In the genomic region with DNA sequence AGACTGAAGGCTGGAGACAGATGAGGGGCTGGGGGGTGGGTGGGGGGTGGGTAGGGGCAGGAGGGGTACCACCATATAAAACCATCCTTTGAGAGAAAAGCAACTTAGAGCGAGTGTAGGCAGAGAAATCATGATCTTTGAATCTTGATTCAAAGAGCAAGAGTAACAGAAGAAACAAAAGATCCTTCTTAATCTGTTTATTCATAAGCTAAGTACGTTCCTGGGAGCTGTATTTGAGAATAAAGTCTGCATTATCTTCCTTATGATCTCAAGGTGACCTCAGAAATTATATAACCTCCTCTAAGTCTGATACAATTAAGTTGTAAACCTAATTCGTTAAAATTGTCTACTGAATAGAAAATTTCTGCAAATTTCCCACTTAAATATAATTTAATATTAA, we compare ENCODE assay signal across 34 cellular contexts.
"Had no signal": no experiment of that assay in that cellular context is flagged by ENCODE, and none has a peak within 500 bp of the region (broad histone marks: within the 10 kb centered on the region; RNA-seq: fewer than 3 reads in every experiment).

No MANE protein-coding gene starts in this region.

- H3K4me3 Mint-ChIP-seq: activated B cell treated with CpG ODN at 0.5 μM for 24 hours; activated CD4-positive, alpha-beta memory T cell treated with anti-CD3 and anti-CD28 coated beads for 36 hours; activated CD4-positive, alpha-beta T cell treated with anti-CD3 and anti-CD28 coated beads, Interleukin-2, amount 10 ng/mL, durations not matched to agents 24 days and 14 days; activated CD8-positive, alpha-beta T cell treated with anti-CD3 and anti-CD28 coated beads for 36 hours; activated naive CD4-positive, alpha-beta T cell treated with anti-CD3 and anti-CD28 coated beads for 36 hours; activated naive CD8-positive, alpha-beta T cell treated with anti-CD3 and anti-CD28 coated beads for 36 hours; activated T-cell treated with anti-CD3 and anti-CD28 coated beads, Interleukin-2, amount 50 U/mL, for 4 hours; activated T-cell treated with anti-CD3 and anti-CD28 coated beads, Interleukin-2, amount 50 U/mL, for 72 hours; activated T-helper 1 cell treated with anti-CD3 and anti-CD28 coated beads, Interleukin-12 subunit alpha, Interleukin-12 subunit beta, Interleukin-2, Interleukin-4 antibody, amounts not matched to agents 30 ng/mL and 10 ng/mL and 1 ng/mL, durations not matched to agents 14 hours and 24 hours and 36 hours; activated T-helper 17 cell treated with anti-CD3 and anti-CD28 coated beads, Interleukin-2, amount 50 U/mL, for 72 hours; T-helper 1 cell treated with Interleukin-12 subunit alpha and Interleukin-12 subunit beta and Interleukin-4 antibody, amounts not matched to agents 30 μg/mL and 1 μg/mL, for 36 hours; T-helper 2 cell treated with Interferon-gamma antibody and Interleukin-4, amounts not matched to agents 5 μg/mL and 100 μg/mL, for 36 hours had no signal

- H3K36me3 Mint-ChIP-seq: activated CD4-positive, alpha-beta memory T cell treated with anti-CD3 and anti-CD28 coated beads for 36 hours; activated naive CD4-positive, alpha-beta T cell treated with anti-CD3 and anti-CD28 coated beads, Interleukin-2, amount 50 U/mL, for 72 hours; activated naive CD8-positive, alpha-beta T cell treated with anti-CD3 and anti-CD28 coated beads for 36 hours had no signal

- H3K4me1 ChIP-seq: adrenal gland, body of pancreas, breast epithelium had no signal

- H3K27me3 Mint-ChIP-seq: activated B cell treated with CpG ODN at 0.5 μM for 24 hours; activated CD4-positive, alpha-beta memory T cell treated with anti-CD3 and anti-CD28 coated beads for 36 hours; activated CD4-positive, alpha-beta T cell treated with anti-CD3 and anti-CD28 coated beads, Interleukin-2, amount 10 ng/mL, durations not matched to agents 24 days and 14 days; activated CD8-positive, alpha-beta T cell treated with anti-CD3 and anti-CD28 coated beads for 36 hours; activated naive CD8-positive, alpha-beta T cell treated with anti-CD3 and anti-CD28 coated beads for 36 hours; activated T-helper 17 cell treated with anti-CD3 and anti-CD28 coated beads, Interleukin-2, amount 50 U/mL, for 72 hours had no signal

- H3K27me3 ChIP-seq: adrenal gland, body of pancreas, brain microvascular endothelial cell, breast epithelium had no signal

- H3K4me3 ChIP-seq: adrenal gland, body of pancreas, breast epithelium had no signal

- H3K4me1 Mint-ChIP-seq: activated B cell treated with CpG ODN at 0.5 μM for 24 hours; activated CD4-positive, alpha-beta T cell treated with anti-CD3 and anti-CD28 coated beads, Interleukin-2, amount 10 ng/mL, durations not matched to agents 24 days and 14 days; activated naive CD8-positive, alpha-beta T cell treated with anti-CD3 and anti-CD28 coated beads for 36 hours; activated T-helper 17 cell treated with anti-CD3 and anti-CD28 coated beads, Interleukin-2, amount 50 U/mL, for 72 hours had no signal

- H3K9me3 Mint-ChIP-seq: activated CD4-positive, alpha-beta T cell treated with anti-CD3 and anti-CD28 coated beads, Interleukin-2, amount 10 ng/mL, durations not matched to agents 24 days and 14 days; activated CD8-positive, alpha-beta T cell treated with anti-CD3 and anti-CD28 coated beads for 36 hours; activated T-helper 1 cell treated with anti-CD3 and anti-CD28 coated beads, Interleukin-12 subunit alpha, Interleukin-12 subunit beta, Interleukin-2, Interleukin-4 antibody, amounts not matched to agents 30 ng/mL and 10 ng/mL and 1 ng/mL, durations not matched to agents 14 hours and 24 hours and 36 hours; activated T-helper 17 cell treated with anti-CD3 and anti-CD28 coated beads, Interleukin-2, amount 50 U/mL, for 72 hours; T-helper 1 cell treated with Interleukin-12 subunit alpha and Interleukin-12 subunit beta and Interleukin-4 antibody, amounts not matched to agents 30 μg/mL and 1 μg/mL, for 36 hours; T-helper 2 cell treated with Interferon-gamma antibody and Interleukin-4, amounts not matched to agents 5 μg/mL and 100 μg/mL, for 36 hours had no signal

- H3K27ac Mint-ChIP-seq: activated B cell treated with CpG ODN at 0.5 μM for 24 hours; activated CD4-positive, alpha-beta memory T cell treated with anti-CD3 and anti-CD28 coated beads for 36 hours; activated CD4-positive, alpha-beta T cell treated with anti-CD3 and anti-CD28 coated beads, Interleukin-2, amount 10 ng/mL, durations not matched to agents 24 days and 14 days; activated CD8-positive, alpha-beta T cell treated with anti-CD3 and anti-CD28 coated beads for 36 hours; activated naive CD4-positive, alpha-beta T cell treated with anti-CD3 and anti-CD28 coated beads for 36 hours; activated naive CD4-positive, alpha-beta T cell treated with anti-CD3 and anti-CD28 coated beads, Interleukin-2, amount 50 U/mL, for 72 hours; activated naive CD8-positive, alpha-beta T cell treated with anti-CD3 and anti-CD28 coated beads for 36 hours; activated T-cell treated with anti-CD3 and anti-CD28 coated beads, Interleukin-2, amount 50 U/mL, for 72 hours; activated T-helper 1 cell treated with anti-CD3 and anti-CD28 coated beads, Interleukin-12 subunit alpha, Interleukin-12 subunit beta, Interleukin-2, Interleukin-4 antibody, amounts not matched to agents 30 ng/mL and 10 ng/mL and 1 ng/mL, durations not matched to agents 14 hours and 24 hours and 36 hours; activated T-helper 17 cell treated with anti-CD3 and anti-CD28 coated beads, Interleukin-2, amount 50 U/mL, for 72 hours; T-helper 1 cell treated with Interleukin-12 subunit alpha and Interleukin-12 subunit beta and Interleukin-4 antibody, amounts not matched to agents 30 μg/mL and 1 μg/mL, for 36 hours; T-helper 2 cell treated with Interferon-gamma antibody and Interleukin-4, amounts not matched to agents 5 μg/mL and 100 μg/mL, for 36 hours had no signal

- H3K9me3 ChIP-seq: adrenal gland, body of pancreas, breast epithelium had no signal

- DNase-seq: activated B cell treated with CpG ODN at 0.5 μM for 24 hours; activated CD4-positive, alpha-beta memory T cell treated with anti-CD3 and anti-CD28 coated beads for 36 hours; activated CD4-positive, alpha-beta T cell treated with anti-CD3 and anti-CD28 coated beads for 4 hours; activated CD4-positive, alpha-beta T cell treated with anti-CD3 and anti-CD28 coated beads, Interleukin-2, amount 10 ng/mL, durations not matched to agents 24 days and 14 days; activated CD4-positive, alpha-beta T cell treated with anti-CD3 and anti-CD28 coated beads, Interleukin-2, amount 50 U/mL, for 1 hour; activated CD4-positive, alpha-beta T cell treated with anti-CD3 and anti-CD28 coated beads, Interleukin-2, amount 50 U/mL, for 4 hours; activated CD4-positive, CD25-positive, alpha-beta regulatory T cell treated with anti-CD3 and anti-CD28 coated beads, Interleukin-2, amount 50 U/mL, for 72 hours; activated CD8-positive, alpha-beta memory T cell treated with anti-CD3 and anti-CD28 coated beads, Interleukin-2, amount 50 U/mL, for 4 hours; activated CD8-positive, alpha-beta T cell treated with anti-CD3 and anti-CD28 coated beads for 36 hours; activated effector memory CD4-positive, alpha-beta T cell treated with anti-CD3 and anti-CD28 coated beads, Interleukin-2, amount 50 U/mL, for 16 hours; activated gamma-delta T cell treated with Interleukin-2 at 50 U/mL for 16 hours; activated naive CD4-positive, alpha-beta T cell; activated naive CD4-positive, alpha-beta T cell treated with anti-CD3 and anti-CD28 coated beads for 36 hours; activated naive CD4-positive, alpha-beta T cell treated with anti-CD3 and anti-CD28 coated beads, Interleukin-2, amount 50 U/mL, for 16 hours; activated naive CD8-positive, alpha-beta T cell treated with anti-CD3 and anti-CD28 coated beads for 36 hours; activated T-cell treated with anti-CD3 and anti-CD28 coated beads for 4 hours; activated T-cell treated with anti-CD3 and anti-CD28 coated beads, Interleukin-2, amount 50 U/mL, for 1 hour; activated T-cell treated with anti-CD3 and anti-CD28 coated beads, Interleukin-2, amount 50 U/mL, for 4 hours; activated T-cell treated with anti-CD3 and anti-CD28 coated beads, Interleukin-2, amount 50 U/mL, for 72 hours; adrenal gland; amniotic stem cell; aorta; body of pancreas; brain microvascular endothelial cell; central memory CD4-positive, alpha-beta T cell; T-helper 1 cell; T-helper 2 cell; T-helper 9 cell had no signal

- H3K27ac ChIP-seq: adrenal gland, body of pancreas, brain microvascular endothelial cell, breast epithelium had no signal

- H3K36me3 ChIP-seq: adrenal gland, brain microvascular endothelial cell, breast epithelium had no signal
